In the genomic region with DNA sequence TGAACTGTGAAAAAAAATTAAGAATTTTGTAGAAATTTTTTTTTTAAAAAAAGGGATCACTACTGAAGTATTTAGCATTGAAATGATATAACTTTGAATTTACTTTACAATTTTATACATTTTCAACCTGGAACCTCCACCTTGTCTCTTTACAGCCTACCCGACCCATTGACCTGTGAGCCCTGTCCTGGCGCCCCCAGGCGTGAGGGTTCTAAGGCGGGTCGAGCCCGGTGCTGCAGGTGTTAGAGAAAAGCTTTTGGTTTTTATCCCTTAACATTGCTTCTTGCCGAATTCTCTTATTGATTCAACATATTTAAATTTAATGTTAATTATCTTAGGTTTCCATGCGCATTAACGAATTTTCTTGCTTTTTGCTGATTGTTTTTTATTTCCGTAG, we compare ENCODE assay signal across 8 cellular contexts. TPM values are rescaled to one million over a fixed set of nuclear protein-coding genes. Genes with fewer than 3 reads are reported as not detected.
A peak's percentile ranks its signal among the peaks of the same experiment; 100 is the strongest.
DNase-seq lines count a peak whose midpoint lies in the region; ATAC-seq and TF ChIP-seq lines count a peak whose summit lies in the region.

No MANE protein-coding gene starts in this region.

- no peaks in the 10 kb centered on the region for H3K27me3 ChIP-seq in heart right ventricle

- peak overlapping the region in 1 of 5 experiments; percentile 95 for H3K27ac Mint-ChIP-seq in brain
- H3K27ac Mint-ChIP-seq in mesothelial cell of epicardium: no peak overlapping the region

- H3K36me3 Mint-ChIP-seq in brain: peaks cover 19% of the 10 kb centered on the region
- peaks cover 4% of the 10 kb centered on the region for H3K36me3 Mint-ChIP-seq in mesothelial cell of epicardium

- H3K27me3 Mint-ChIP-seq in brain: peaks cover 8% of the 10 kb centered on the region
- no peaks in the 10 kb centered on the region for H3K27me3 Mint-ChIP-seq in mesothelial cell of epicardium (ENCODE audit: low read depth)

- ATAC-seq in heart right ventricle (no peak), left ventricle myocardium superior (no peak), omental fat pad (ENCODE audit: low FRiP score) (no peak)

- H3K4me3 ChIP-seq in heart right ventricle (peak overlapping the region; percentile 66 to 90 (median 82)), urinary bladder (ENCODE audit: low read depth, low read length) (peak overlapping the region; percentile 82)

- no peak for TF ChIP-seq CTCF in heart right ventricle (IDR thresholded peaks at IDR 0.05)
- no peak for TF ChIP-seq CTCF in brain (conservative IDR thresholded peaks at IDR 0.05)
- TF ChIP-seq CTCF in mesothelial cell of epicardium (IDR thresholded peaks at IDR 0.05; ENCODE audit: unreplicated experiment): no peak
- no peak for TF ChIP-seq CTCF in omental fat pad (IDR thresholded peaks at IDR 0.05)

- WGBS in heart right ventricle, 2 donors: 21% methylated on average over 10 of the region's 10 CpGs
- WGBS in urinary bladder: 23% methylated on average over 10 of the region's 10 CpGs

- H3K9me3 Mint-ChIP-seq in brain (peaks cover 0 to 6% (median 3%) of the 10 kb centered on the region in 5 experiments), mesothelial cell of epicardium (peaks cover 2% of the 10 kb centered on the region)

- H3K4me3 Mint-ChIP-seq in brain: peak overlapping the region; percentile 73 to 100 (median 99)
- peak overlapping the region; percentile 99 for H3K4me3 Mint-ChIP-seq in mesothelial cell of epicardium

- no peaks in the 10 kb centered on the region for H3K9me3 ChIP-seq in heart right ventricle

- H3K36me3 ChIP-seq in heart right ventricle: no peaks in the 10 kb centered on the region
- no peaks in the 10 kb centered on the region for H3K36me3 ChIP-seq in urinary bladder (ENCODE audit: insufficient read depth)

- peak overlapping the region in 1 of 10 donors; percentile 88 for H3K27ac ChIP-seq in heart right ventricle
- no peak overlapping the region for H3K27ac ChIP-seq in urinary bladder (ENCODE audit: low read depth)

- H3K4me1 ChIP-seq in heart right ventricle (peaks cover 4 to 33% (median 21%) of the 10 kb centered on the region in 9 donors), urinary bladder (ENCODE audit: insufficient read depth) (peaks cover 5% of the 10 kb centered on the region)

- DNase-seq in heart right ventricle (no peak), left ventricle myocardium superior (no peak), mesothelial cell of epicardium (ENCODE audit: low spot score in 2 of 2, unreplicated experiment in 2 of 2) (no peak), omental fat pad (ENCODE audit: low spot score) (no peak), amygdala (lab: John Stamatoyannopoulos, UW) (no peak), hepatic stellate cell (ENCODE audit: low spot score) (no peak)

- intact Hi-C loops in heart right ventricle (cut with DNase I) (loop anchor here (1.0 to 10.0 kb wide), 8 partner anchors 250 to 770 kb away; no protein-coding TSS in a partner anchor), left ventricle myocardium superior (cut with micrococcal nuclease) (loop anchor here (5.0 kb wide), 2 partner anchors 252 to 542 kb away; no protein-coding TSS in a partner anchor)

- peaks cover 42% of the 10 kb centered on the region for H3K4me1 Mint-ChIP-seq in brain
- H3K4me1 Mint-ChIP-seq in mesothelial cell of epicardium: peaks cover 42% of the 10 kb centered on the region

RNA-seq across cellular contexts. Expression of a gene that starts 0.6 kb away (rescaled TPM):
- total RNA-seq in heart right ventricle (1 to 10 TPM; 1.9 to 4.8 (median 3.1) TPM), left ventricle myocardium superior (4.4 TPM), mesothelial cell of epicardium (9.9 to 10.8 TPM (median 10.6 TPM) in 3 replicates), urinary bladder (29.7 TPM), omental fat pad (10 to 100 TPM in 1 of 4 donors, 1 to 10 TPM in 3; 5.8 to 13.6 (median 6.7) TPM)
- polyA plus RNA-seq in heart right ventricle (1 to 10 TPM in 1 of 2 donors, under 1 TPM in 1; 0.64 to 1.5 TPM), brain (ENCODE audit: insufficient read depth, low read depth, low replicate concordance) (1.8 TPM), urinary bladder (2.4 TPM)
